In genomic region chr2:227471924-227472264, GRCh38 we compare ENCODE assay signal across 8 cellular contexts. TPM values are rescaled to one million over a fixed set of nuclear protein-coding genes. Genes with fewer than 3 reads are reported as not detected.
DNase-seq lines count a peak whose midpoint lies in the region; ATAC-seq and TF ChIP-seq lines count a peak whose summit lies in the region.

AGFG1 (plus strand) TSS chr2:227472156; CDS start chr2:227472422, 266 bp downstream.

- H3K4me1 Mint-ChIP-seq in neural progenitor cell = peaks cover 17% of the 10 kb centered on the region

- H3K9ac ChIP-seq in ES-I3 (ENCODE audit: low read depth, low read length) (peak within 1 kb of the TSS; percentile 82), neural progenitor cell (peak within 1 kb of the TSS; percentile 91)

- peak within 1 kb of the TSS; percentile 73 for H3K27ac Mint-ChIP-seq in neural progenitor cell

- no peaks in the 10 kb centered on the region for H3K9me3 Mint-ChIP-seq in neural progenitor cell

- H3K9me3 ChIP-seq in ES-I3 (ENCODE audit: control insufficient read depth, insufficient read depth, low read length) (no peaks in the 10 kb centered on the region), KOPT-K1 (ENCODE audit: insufficient read depth, low read length, poor library complexity, severe bottlenecking) (no peaks in the 10 kb centered on the region), neural progenitor cell (ENCODE audit: low read depth) (no peaks in the 10 kb centered on the region)

- DNase-seq in SHP77 treated with DMSO at 0.1 percent for 48 hours (lab: John Stamatoyannopoulos, UW) (peak; percentile 33), activated gamma-delta T cell (lab: John Stamatoyannopoulos, UW) (peak; percentile 63), foreskin fibroblast (peak; percentile 61 to 91), neural progenitor cell (ENCODE audit: low spot score) (peak; percentile 91), stromal cell of bone marrow (ENCODE audit: low read depth) (peak; percentile 36)

- peaks cover 47% of the 10 kb centered on the region for H3K79me2 ChIP-seq in neural progenitor cell (ENCODE audit: low read depth)

- H3K4me1 ChIP-seq in ES-I3 (ENCODE audit: insufficient read depth, low read length) (peaks cover 18% of the 10 kb centered on the region), neural progenitor cell (peaks cover 8% of the 10 kb centered on the region)

- peak within 1 kb of the TSS; percentile 71 for H3K27ac ChIP-seq in KOPT-K1 (ENCODE audit: low read depth, low read length, poor library complexity, severe bottlenecking)
- peak within 1 kb of the TSS; percentile 93 for H3K27ac ChIP-seq in neural progenitor cell

- H3K27me3 Mint-ChIP-seq in neural progenitor cell (ENCODE audit: insufficient read depth, low read depth) = peaks cover 4% of the 10 kb centered on the region

- H4K20me1 ChIP-seq in neural progenitor cell (ENCODE audit: low read depth) = peaks cover 46% of the 10 kb centered on the region

- peak within 1 kb of the TSS; percentile 94 for H3K4me3 Mint-ChIP-seq in neural progenitor cell

- peak within 1 kb of the TSS; percentile 88 for H3K4me2 ChIP-seq in neural progenitor cell

- TF ChIP-seq CTCF in foreskin fibroblast (IDR thresholded peaks at IDR 0.05; ENCODE audit: low read depth, low read length) (peak; percentile 97), neural progenitor cell (IDR thresholded peaks at IDR 0.05) (peak; percentile 96)

- no peaks in the 10 kb centered on the region for H3K36me3 ChIP-seq in ES-I3 (ENCODE audit: insufficient read depth, low read length)
- H3K36me3 ChIP-seq in KOPT-K1 (ENCODE audit: insufficient read depth, low read length) = no peaks in the 10 kb centered on the region
- no peaks in the 10 kb centered on the region for H3K36me3 ChIP-seq in neural progenitor cell

- H3K4me3 ChIP-seq in foreskin fibroblast (ENCODE audit: low read depth in 1 of 2, low read length in 2 of 2) = peak within 1 kb of the TSS; percentile 73 to 80
- peak within 1 kb of the TSS; percentile 99 for H3K4me3 ChIP-seq in neural progenitor cell

- ATAC-seq in GM21786 (IDR thresholded peaks at IDR 0.05; ENCODE audit: unreplicated experiment) = peak; percentile 90

- H3K36me3 Mint-ChIP-seq in neural progenitor cell = no peaks in the 10 kb centered on the region

- H3F3A ChIP-seq in neural progenitor cell (ENCODE audit: low read depth) = peaks cover 3% of the 10 kb centered on the region

- H3K27me3 ChIP-seq in neural progenitor cell = no peaks in the 10 kb centered on the region

- peak within 1 kb of the TSS; percentile 82 for H2AFZ ChIP-seq in neural progenitor cell (replicated peaks)

RNA-seq across cellular contexts. Expression of gene AGFG1, which starts in this region (rescaled TPM):
- total RNA-seq in neural progenitor cell (ENCODE audit: low replicate concordance) = 84.8 and 96.4 TPM in 2 replicates

Comparison
In these comparisons a context has a peak if more than half of its experiments do, and no peak if none do; other contexts are left out.
1. Peak in every context shown above with its lines: DNase-seq, ATAC-seq, H3K4me3 ChIP-seq and H3K27ac ChIP-seq.
2. DNase-seq: peak in every context shown above with its lines; median percentile 91 in neural progenitor cell; 76 in foreskin fibroblast; 63 in activated gamma-delta T cell; 36 in stromal cell of bone marrow; 33 in SHP77 treated with DMSO at 0.1 percent for 48 hours.